Comparison of ENCODE assay signal across 8 cellular contexts in genomic region chr5:149551227-149552037, GRCh38. TPM values are rescaled to one million over a fixed set of nuclear protein-coding genes. Genes with fewer than 3 reads are reported as not detected.
A peak's percentile ranks its signal among the peaks of the same experiment; 100 is the strongest.
DNase-seq lines count a peak whose midpoint lies in the region; ATAC-seq, FAIRE-seq and TF ChIP-seq lines count a peak whose summit lies in the region.

TSS of gene CSNK1A1 (minus strand) at chr5:149551439. CDS start at chr5:149550964, 475 bp downstream.

- peak within 1 kb of the TSS; percentile 99 to 100 for H3K9ac ChIP-seq in kidney (ENCODE audit: low read length in 2 of 2)

- H3K4me3 ChIP-seq in BE2C (ENCODE audit: low read depth, low read length) (peak within 1 kb of the TSS; percentile 96), kidney (ENCODE audit: low read length in 2 of 2) (peak within 1 kb of the TSS; percentile 89 to 99)

- peak; percentile 94 for ATAC-seq in HG03439 (IDR thresholded peaks at IDR 0.05; ENCODE audit: unreplicated experiment)

- H3K4me1 ChIP-seq in BE2C (no peaks in the 10 kb centered on the region), kidney (ENCODE audit: control insufficient read depth in 1 of 2, insufficient read depth in 1 of 2, low read depth in 1 of 2, low read length in 2 of 2) (peaks cover 12% of the 10 kb centered on the region in 2 donors)

- TF ChIP-seq CTCF in BE2C (IDR thresholded peaks at IDR 0.05; ENCODE audit: low read depth, low read length): peak; percentile 86
- peak; percentile 80 for TF ChIP-seq CTCF in kidney (IDR thresholded peaks at IDR 0.05; ENCODE audit: borderline replicate concordance, extremely low read depth, insufficient read depth)

- H3K9me3 ChIP-seq in BE2C (no peaks in the 10 kb centered on the region), kidney (ENCODE audit: control insufficient read depth in 1 of 2, low read length in 2 of 2) (no peaks in the 10 kb centered on the region)

- FAIRE-seq in kidney (lab: Jason Lieb, UNC): no peak

- H3K27ac ChIP-seq in kidney (ENCODE audit: low read depth in 2 of 2, low read length in 2 of 2): peak within 1 kb of the TSS; percentile 97 to 98

- DNase-seq in BE2C (peak; percentile 99), NCI-H510A (lab: John Stamatoyannopoulos, UW) (peak; percentile 98), cerebellum (ENCODE audit: low spot score) (peak; percentile 97), kidney (peak; percentile 100)
- DNase-seq in activated CD4-positive, alpha-beta T cell treated with anti-CD3 and anti-CD28 coated beads for 1 hour: peak; percentile 99
- DNase-seq in stimulated activated CD4-positive, alpha-beta T cell treated with anti-CD3 and anti-CD28 coated beads, Interleukin-15, amount 100 ng/mL, for 24 hours: peak; percentile 99

- intact Hi-C loops in kidney (cut with DNase I): no loop called here

- no peaks in the 10 kb centered on the region for H3K27me3 ChIP-seq in BE2C

- peaks cover 40% of the 10 kb centered on the region for H3K36me3 ChIP-seq in BE2C
- peaks cover 2 to 11% of the 10 kb centered on the region in 2 donors for H3K36me3 ChIP-seq in kidney (ENCODE audit: control insufficient read depth in 1 of 2, insufficient read depth in 2 of 2, low read length in 2 of 2)

- TF ChIP-seq POLR2A in GM19193 (IDR thresholded peaks at IDR 0.05; ENCODE audit: extremely low read depth, insufficient read depth, insufficient read length): peak; percentile 96

RNA-seq across cellular contexts. Expression of gene CSNK1A1, which starts in this region (rescaled TPM):
- 208 TPM for polyA plus RNA-seq in BE2C (2012; ENCODE audit: insufficient read depth, insufficient read length, low read depth)
- total RNA-seq in cerebellum (223 TPM), kidney (221 TPM)
- polyA plus RNA-seq in kidney (ENCODE audit: insufficient read depth, low read depth, low replicate concordance): 63.9 TPM

Comparison
In these comparisons a context has a peak if more than half of its experiments do, and no peak if none do; other contexts are left out.
1. Peak in every context shown above with its lines: DNase-seq, ATAC-seq, H3K4me3 ChIP-seq and H3K27ac ChIP-seq.